10 cellular contexts compared by ENCODE assay signal in genomic region chrX:39337461-39337860, GRCh38.
A peak's percentile ranks its signal among the peaks of the same experiment; 100 is the strongest.
DNase-seq lines count a peak whose midpoint lies in the region; ATAC-seq and TF ChIP-seq lines count a peak whose summit lies in the region.
"Had no signal": no experiment of that assay in that cellular context is flagged by ENCODE, and none has a peak within 500 bp of the region (broad histone marks: within the 10 kb centered on the region; RNA-seq: fewer than 3 reads in every experiment).

No MANE protein-coding gene starts in this region.

- TF ChIP-seq CTCF in hepatocyte (IDR thresholded peaks at IDR 0.05; ENCODE audit: poor library complexity) (no peak), upper lobe of left lung (IDR thresholded peaks at IDR 0.05) (no peak)

- H3K4me2 ChIP-seq in hepatocyte: peak overlapping the region; percentile 42

- WGBS in hepatocyte (ENCODE audit: low lambda C conversion rate, missing lambda C conversion rate): 80% methylated on average over 6 of the region's 6 CpGs
- 53 to 72% methylated on average over 3 to 6 of the region's 6 CpGs for WGBS in upper lobe of left lung, 2 donors

- peak overlapping the region; percentile 88 for H3K27ac Mint-ChIP-seq in activated naive CD4-positive, alpha-beta T cell treated with anti-CD3 and anti-CD28 coated beads, Interleukin-2, amount 50 U/mL, for 24 hours

- no peak for DNase-seq in activated naive CD4-positive, alpha-beta T cell treated with anti-CD3 and anti-CD28 coated beads, Interleukin-2, amount 50 U/mL, for 16 hours
- peak; percentile 96 for DNase-seq in NCI-H69 (lab: John Stamatoyannopoulos, UW)
- no peak for DNase-seq in hepatocyte (ENCODE audit: low spot score)
- no peak for DNase-seq in upper lobe of left lung
- no peak for DNase-seq in NCI-H1436 treated with DMSO at 0.1 percent for 48 hours (lab: John Stamatoyannopoulos, UW)
- no peak for DNase-seq in pons (ENCODE audit: low spot score)
- DNase-seq: NCI-H187, nucleus accumbens had no signal

- no peak for ATAC-seq in upper lobe of left lung (ENCODE audit: low FRiP score in 2 of 2)
- ATAC-seq in GM19351 (IDR thresholded peaks at IDR 0.05; ENCODE audit: unreplicated experiment): no peak

- no peak for TF ChIP-seq POLR2A in upper lobe of left lung (IDR thresholded peaks at IDR 0.05)

- peaks cover 20% of the 10 kb centered on the region for H3K4me1 ChIP-seq in hepatocyte (ENCODE audit: insufficient read depth)
- peaks cover 0 to 15% (median 3%) of the 10 kb centered on the region in 4 donors for H3K4me1 ChIP-seq in upper lobe of left lung

- no peaks in the 10 kb centered on the region for H3K36me3 Mint-ChIP-seq in activated naive CD4-positive, alpha-beta T cell treated with anti-CD3 and anti-CD28 coated beads, Interleukin-2, amount 50 U/mL, for 24 hours

- no peaks in the 10 kb centered on the region for H3K9me3 ChIP-seq in hepatocyte (ENCODE audit: low read depth)
- H3K9me3 ChIP-seq in upper lobe of left lung: no peaks in the 10 kb centered on the region

- peaks cover 56% of the 10 kb centered on the region for H3K4me1 Mint-ChIP-seq in activated naive CD4-positive, alpha-beta T cell treated with anti-CD3 and anti-CD28 coated beads, Interleukin-2, amount 50 U/mL, for 24 hours

- H2AFZ ChIP-seq in hepatocyte: no peak overlapping the region

- H3K4me3 ChIP-seq in hepatocyte (no peak overlapping the region), upper lobe of left lung (no peak overlapping the region)

- TF ChIP-seq EP300 in upper lobe of left lung (IDR thresholded peaks at IDR 0.05): no peak

- H3K27ac ChIP-seq in hepatocyte (peak overlapping the region; percentile 73), upper lobe of left lung (peak overlapping the region; percentile 30 to 77 (median 70))

- no peaks in the 10 kb centered on the region for H3K9me2 ChIP-seq in hepatocyte (replicated peaks; ENCODE audit: insufficient read depth)

- peak overlapping the region; percentile 19 for H3K4me3 Mint-ChIP-seq in activated naive CD4-positive, alpha-beta T cell treated with anti-CD3 and anti-CD28 coated beads, Interleukin-2, amount 50 U/mL, for 24 hours

- no peaks in the 10 kb centered on the region for H3K79me2 ChIP-seq in hepatocyte

- H4K20me1 ChIP-seq in hepatocyte (ENCODE audit: insufficient read depth, poor library complexity, severe bottlenecking): no peaks in the 10 kb centered on the region

- H3K27me3 ChIP-seq in hepatocyte (no peaks in the 10 kb centered on the region), upper lobe of left lung (no peaks in the 10 kb centered on the region)

- peaks cover 13% of the 10 kb centered on the region for H3K9me3 Mint-ChIP-seq in activated naive CD4-positive, alpha-beta T cell treated with anti-CD3 and anti-CD28 coated beads, Interleukin-2, amount 50 U/mL, for 24 hours

- H3K36me3 ChIP-seq in hepatocyte (replicated peaks; ENCODE audit: insufficient read depth, low read depth): no peaks in the 10 kb centered on the region
- no peaks in the 10 kb centered on the region for H3K36me3 ChIP-seq in upper lobe of left lung

- H3K27me3 Mint-ChIP-seq in activated naive CD4-positive, alpha-beta T cell treated with anti-CD3 and anti-CD28 coated beads, Interleukin-2, amount 50 U/mL, for 24 hours: no peaks in the 10 kb centered on the region
